ENCODE assay signal across 16 cellular contexts in the genomic region with DNA sequence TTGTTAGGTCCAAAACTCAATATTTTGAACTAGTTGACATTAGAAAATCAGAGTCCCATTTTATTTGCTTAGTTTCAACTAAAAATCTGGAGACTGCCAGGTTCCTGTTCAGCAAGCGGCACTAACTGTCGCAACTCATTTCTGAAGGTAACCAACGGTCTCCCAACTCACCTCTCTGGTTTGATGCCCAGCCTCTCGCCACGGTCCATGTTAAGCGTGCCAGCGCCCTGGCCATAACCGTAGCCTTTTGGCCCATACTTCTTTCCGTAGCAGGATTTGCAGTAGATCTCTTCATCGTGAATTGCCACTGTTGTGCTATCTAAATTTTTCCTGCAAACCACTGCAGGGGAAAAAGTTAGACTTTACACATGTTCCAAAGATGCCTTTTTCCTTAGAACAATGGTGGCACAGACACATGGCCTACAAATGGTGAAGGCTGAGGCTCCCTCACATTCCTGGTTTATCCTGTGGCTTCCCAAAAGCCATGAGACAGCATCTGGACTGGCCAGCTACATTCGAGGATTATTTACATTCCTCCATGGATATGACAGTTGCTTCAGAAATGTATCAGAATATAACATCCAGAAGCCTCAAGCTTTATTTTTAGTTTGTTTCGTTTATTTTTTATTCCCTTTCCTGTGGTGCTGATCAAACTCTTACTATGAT. TPM values are rescaled to one million over a fixed set of nuclear protein-coding genes. Genes with fewer than 3 reads are reported as not detected.
DNase-seq lines count a peak whose midpoint lies in the region; ATAC-seq and TF ChIP-seq lines count a peak whose summit lies in the region.
"Had no signal": no experiment of that assay in that cellular context is flagged by ENCODE, and none has a peak within 500 bp of the region (broad histone marks: within the 10 kb centered on the region; RNA-seq: fewer than 3 reads in every experiment).

No MANE protein-coding gene starts in this region.

- peak overlapping the region; percentile 4 to 97 (median 87); a peak in 20 of 22 replicates for H3K4me2 ChIP-seq in BLaER1 treated with 17β-estradiol and CSF1 and Interleukin-3, amounts not matched to agents 10 nM and 100 nM
- no peak overlapping the region for H3K4me2 ChIP-seq in trophoblast cell (ENCODE audit: low read length)

- no peaks in the 10 kb centered on the region for H3K79me2 ChIP-seq in trophoblast cell (ENCODE audit: control insufficient read depth, insufficient read depth, low read length, poor library complexity)

- H2BK5ac ChIP-seq in trophoblast cell (ENCODE audit: low read depth, low read length, poor library complexity), result no peak overlapping the region

- no peak overlapping the region for H3K14ac ChIP-seq in trophoblast cell (ENCODE audit: low read length)

- no peak overlapping the region for H4K91ac ChIP-seq in trophoblast cell (ENCODE audit: low read depth, low read length)

- no peak overlapping the region for H4K8ac ChIP-seq in trophoblast cell (ENCODE audit: low read depth, low read length)

- H3K4me3 Mint-ChIP-seq in stimulated activated naive CD8-positive, alpha-beta T cell treated with anti-CD3 and anti-CD28 coated beads, Interleukin-15, amount 100 ng/mL, for 72 hours, result no peak overlapping the region
- H3K4me3 Mint-ChIP-seq: activated T-helper 17 cell treated with anti-CD3 and anti-CD28 coated beads, Interleukin-2, amount 50 U/mL, for 72 hours; brain; T-helper 1 cell treated with Interleukin-12 subunit alpha and Interleukin-12 subunit beta and Interleukin-4 antibody, amounts not matched to agents 30 μg/mL and 1 μg/mL, for 36 hours had no signal

- peaks cover 27% of the 10 kb centered on the region for H3K27me3 Mint-ChIP-seq in stimulated activated naive CD8-positive, alpha-beta T cell treated with anti-CD3 and anti-CD28 coated beads, Interleukin-15, amount 100 ng/mL, for 72 hours
- H3K27me3 Mint-ChIP-seq: activated T-helper 17 cell treated with anti-CD3 and anti-CD28 coated beads, Interleukin-2, amount 50 U/mL, for 72 hours; brain had no signal

- TF ChIP-seq CTCF in fibroblast of pulmonary artery (IDR thresholded peaks at IDR 0.05; ENCODE audit: low read length, missing control alignments), result no peak

- no peaks in the 10 kb centered on the region for H3K9me3 Mint-ChIP-seq in stimulated activated naive CD8-positive, alpha-beta T cell treated with anti-CD3 and anti-CD28 coated beads, Interleukin-15, amount 100 ng/mL, for 72 hours
- H3K9me3 Mint-ChIP-seq: activated T-helper 17 cell treated with anti-CD3 and anti-CD28 coated beads, Interleukin-2, amount 50 U/mL, for 72 hours; brain; T-helper 1 cell treated with Interleukin-12 subunit alpha and Interleukin-12 subunit beta and Interleukin-4 antibody, amounts not matched to agents 30 μg/mL and 1 μg/mL, for 36 hours had no signal

- H3K27ac Mint-ChIP-seq in stimulated activated naive CD8-positive, alpha-beta T cell treated with anti-CD3 and anti-CD28 coated beads, Interleukin-15, amount 100 ng/mL, for 72 hours, result no peak overlapping the region
- H3K27ac Mint-ChIP-seq: activated T-helper 17 cell treated with anti-CD3 and anti-CD28 coated beads, Interleukin-2, amount 50 U/mL, for 72 hours; T-helper 1 cell treated with Interleukin-12 subunit alpha and Interleukin-12 subunit beta and Interleukin-4 antibody, amounts not matched to agents 30 μg/mL and 1 μg/mL, for 36 hours had no signal

- H2BK12ac ChIP-seq in trophoblast cell (ENCODE audit: low read length), result no peak overlapping the region

- no peak for ATAC-seq in stimulated activated naive CD8-positive, alpha-beta T cell treated with anti-CD3 and anti-CD28 coated beads, Interleukin-15, amount 100 ng/mL, for 72 hours
- no peak for ATAC-seq in HG02938 (IDR thresholded peaks at IDR 0.05; ENCODE audit: unreplicated experiment)
- ATAC-seq: activated T-helper 17 cell treated with anti-CD3 and anti-CD28 coated beads, Interleukin-2, amount 50 U/mL, for 72 hours had no signal

- no peak overlapping the region for H3K23ac ChIP-seq in trophoblast cell (ENCODE audit: low read length)

- no peak overlapping the region for H3K4me3 ChIP-seq in BLaER1 treated with 17β-estradiol and CSF1 and Interleukin-3, amounts not matched to agents 10 nM and 100 nM
- H3K4me3 ChIP-seq in SJSA1, result no peak overlapping the region
- H3K4me3 ChIP-seq in fibroblast of pulmonary artery (replicated peaks; ENCODE audit: low read depth, low read length), result no peak overlapping the region
- H3K4me3 ChIP-seq in trophoblast cell (ENCODE audit: low read depth, low read length), result no peak overlapping the region

- WGBS in trophoblast cell (ENCODE audit: extremely low coverage, insufficient coverage, insufficient read length), result no CpG with 5 or more reads among the region's 12 CpGs

- no peak overlapping the region for H3K4ac ChIP-seq in trophoblast cell (ENCODE audit: low read depth, low read length)

- peak overlapping the region in 4 of 11 experiments; percentile 0 to 84 (median 54); a peak in 4 of 22 replicates for H3K27ac ChIP-seq in BLaER1 treated with 17β-estradiol and CSF1 and Interleukin-3, amounts not matched to agents 10 nM and 100 nM
- H3K27ac ChIP-seq in SJSA1 (peak overlapping the region; percentile 67), trophoblast cell (ENCODE audit: low read depth, low read length) (no peak overlapping the region)

- peaks cover 5% of the 10 kb centered on the region for H3K4me1 Mint-ChIP-seq in stimulated activated naive CD8-positive, alpha-beta T cell treated with anti-CD3 and anti-CD28 coated beads, Interleukin-15, amount 100 ng/mL, for 72 hours

- no peak overlapping the region for H4K12ac ChIP-seq in trophoblast cell (ENCODE audit: low read depth, low read length)

- no peak overlapping the region for H3K18ac ChIP-seq in trophoblast cell (ENCODE audit: low read length)

- no peak overlapping the region for H2AK5ac ChIP-seq in trophoblast cell (ENCODE audit: low read length)

- DNase-seq in SJSA1 (ENCODE audit: low read depth in 1 of 2, low spot score in 2 of 2), result peak; percentile 73
- DNase-seq in fibroblast of pulmonary artery (ENCODE audit: low read depth), result peak; percentile 43
- DNase-seq in trophoblast cell, result peak; percentile 19 to 63
- no peak for DNase-seq in NCI-H1092 treated with DMSO at 0.1 percent for 48 hours (lab: John Stamatoyannopoulos, UW)
- DNase-seq in stimulated activated naive CD8-positive, alpha-beta T cell treated with anti-CD3 and anti-CD28 coated beads, Interleukin-15, amount 100 ng/mL, for 72 hours, result no peak
- no peak for DNase-seq in SK-N-DZ (ENCODE audit: low spot score)
- DNase-seq: activated CD4-positive, alpha-beta T cell treated with anti-CD3 and anti-CD28 coated beads, Interleukin-2, amount 50 U/mL, for 1 hour; C1 segment of cervical spinal cord; NCI-H1092; NCI-H446; stimulated activated CD4-positive, alpha-beta T cell treated with anti-CD3 and anti-CD28 coated beads, Interleukin-2, amount 100 ng/mL, for 24 hours had no signal

- H3K79me1 ChIP-seq in trophoblast cell (ENCODE audit: low read length), result no peaks in the 10 kb centered on the region

- H3K9ac ChIP-seq in BLaER1 treated with 17β-estradiol and CSF1 and Interleukin-3, amounts not matched to agents 10 nM and 100 nM, result peak overlapping the region in 1 of 11 experiments; percentile 5; a peak in 1 of 22 replicates
- H3K9ac ChIP-seq in trophoblast cell (ENCODE audit: low read length), result no peak overlapping the region

- H3K9me3 ChIP-seq in BLaER1 treated with 17β-estradiol and CSF1 and Interleukin-3, amounts not matched to agents 10 nM and 100 nM (replicated peaks in 1 of 11), result 0 out of 22 replicates have a peak, but pooled peaks cover 0 to 5% (median 0%) of the 10 kb centered on the region in 11 experiments
- H3K9me3 ChIP-seq in SJSA1 (replicated peaks) (no peaks in the 10 kb centered on the region), trophoblast cell (ENCODE audit: insufficient read depth, low read depth, low read length) (no peaks in the 10 kb centered on the region)

- H2BK120ac ChIP-seq in trophoblast cell (ENCODE audit: insufficient read depth, low read length, poor library complexity), result no peak overlapping the region

- no peaks in the 10 kb centered on the region; a peak in 1 of 22 replicates for H4K20me1 ChIP-seq in BLaER1 treated with 17β-estradiol and CSF1 and Interleukin-3, amounts not matched to agents 10 nM and 100 nM

- no peaks in the 10 kb centered on the region for H3K27me3 ChIP-seq in BLaER1 treated with 17β-estradiol and CSF1 and Interleukin-3, amounts not matched to agents 10 nM and 100 nM
- no peaks in the 10 kb centered on the region for H3K27me3 ChIP-seq in SJSA1 (replicated peaks)
- no peaks in the 10 kb centered on the region for H3K27me3 ChIP-seq in trophoblast cell (ENCODE audit: insufficient read depth, low read length)

- H3K36me3 ChIP-seq in BLaER1 treated with 17β-estradiol and CSF1 and Interleukin-3, amounts not matched to agents 10 nM and 100 nM, result peaks cover 0 to 41% (median 16%) of the 10 kb centered on the region in 11 experiments; a peak in 11 of 22 replicates
- peaks cover 39% of the 10 kb centered on the region for H3K36me3 ChIP-seq in SJSA1
- H3K36me3 ChIP-seq in trophoblast cell (ENCODE audit: control insufficient read depth in 1 of 2, insufficient read depth in 2 of 2, low read length in 2 of 2), result peaks cover 3 to 6% of the 10 kb centered on the region in 2 experiments

- H3K4me1 ChIP-seq in BLaER1 treated with 17β-estradiol and CSF1 and Interleukin-3, amounts not matched to agents 10 nM and 100 nM, result peaks cover 54 to 78% (median 72%) of the 10 kb centered on the region in 10 experiments
- peaks cover 54% of the 10 kb centered on the region for H3K4me1 ChIP-seq in SJSA1 (replicated peaks)
- peaks cover 0 to 5% of the 10 kb centered on the region in 2 experiments for H3K4me1 ChIP-seq in trophoblast cell (ENCODE audit: control insufficient read depth in 1 of 2, insufficient read depth in 2 of 2, low read length in 2 of 2)

- no peak overlapping the region for H2AFZ ChIP-seq in trophoblast cell (ENCODE audit: insufficient read depth, low read length, poor library complexity)

RNA-seq across cellular contexts. Expression of a gene that starts 15.7 kb away (rescaled TPM):
- total RNA-seq in SJSA1 (2014; rRNA removed; shearing (Covaris generic)), result 113 and 147 TPM in 2 replicates
- polyA plus RNA-seq in trophoblast cell (2013), result 64.8 and 68.3 TPM in 2 replicates
- 121 and 129 TPM in 2 replicates for polyA plus RNA-seq in SK-N-DZ (2014; cell fraction: cytosol; rRNA removed)
- 54.3 and 81.7 TPM in 2 replicates for polyA plus RNA-seq in SK-N-DZ (2014; cell fraction: nucleus; rRNA removed)

Comparison
In these comparisons a context has a peak if more than half of its experiments do, and no peak if none do; other contexts are left out.
1. DNase-seq: peak in SJSA1 (2 of 2), fibroblast of pulmonary artery (single experiment) and trophoblast cell (2 of 2); none in NCI-H1092 treated with DMSO at 0.1 percent for 48 hours (single experiment), stimulated activated naive CD8-positive, alpha-beta T cell treated with anti-CD3 and anti-CD28 coated beads, Interleukin-15, amount 100 ng/mL, for 72 hours (0 of 2) and SK-N-DZ (single experiment).